8 cellular contexts compared by ENCODE assay signal in the genomic region with DNA sequence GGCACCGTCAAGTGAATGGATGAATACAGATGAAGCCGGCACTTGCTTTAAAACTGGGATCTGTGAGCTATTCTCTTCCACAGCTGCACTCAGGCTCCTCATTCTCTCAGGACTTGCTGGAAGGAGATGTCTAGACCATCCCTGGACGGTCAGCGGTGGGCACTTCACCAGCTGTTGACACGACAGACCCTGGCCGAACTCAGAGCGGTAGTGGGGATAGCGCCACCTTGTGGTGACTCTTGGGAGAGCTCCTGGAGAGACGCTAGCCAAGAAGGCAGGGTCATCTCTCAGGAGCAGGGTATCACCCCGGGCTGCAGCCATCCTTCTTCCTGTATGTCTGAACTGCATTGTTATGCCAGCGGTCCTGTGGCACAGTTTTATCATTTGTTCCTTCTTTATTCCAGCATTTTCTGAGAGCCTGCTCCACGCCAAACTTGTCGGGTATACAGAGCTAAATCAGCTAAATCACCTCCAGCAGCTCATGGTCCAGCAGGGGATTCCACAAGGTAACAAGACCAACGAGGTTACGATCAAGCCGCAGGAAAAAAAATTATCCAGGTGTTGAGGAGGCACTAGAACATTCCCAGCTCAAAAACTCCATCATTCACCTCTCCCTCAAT. TPM values are rescaled to one million over a fixed set of nuclear protein-coding genes. Genes with fewer than 3 reads are reported as not detected.
DNase-seq lines count a peak whose midpoint lies in the region; ATAC-seq and TF ChIP-seq lines count a peak whose summit lies in the region.

No MANE protein-coding gene starts in this region.

- no peak overlapping the region for H3K27ac ChIP-seq in CD8-positive, alpha-beta T cell (ENCODE audit: low read depth, low read length)
- no peak overlapping the region for H3K27ac ChIP-seq in HEK293 (ENCODE audit: extremely low read depth, low read depth, low read length)

- intact Hi-C loops in CD8-positive, alpha-beta T cell (cut with DNase I, micrococcal nuclease), result loop anchor here (1.0 to 5.0 kb wide), 5 partner anchors 13 to 86 kb away; a partner anchor contains a TSS
- intact Hi-C loops in activated naive CD4-positive, alpha-beta T cell treated with anti-CD3 and anti-CD28 coated beads for 36 hours (cut with micrococcal nuclease), result loop anchor here (1.0 to 2.0 kb wide), 2 partner anchors 52 to 135 kb away; partner anchors contain the start of gene DDX23
- intact Hi-C loops in Right ventricle myocardium inferior (cut with DNase I), result no loop called here

- no peak overlapping the region for H3K4me3 Mint-ChIP-seq in CD8-positive, alpha-beta T cell
- no peak overlapping the region for H3K4me3 Mint-ChIP-seq in activated naive CD4-positive, alpha-beta T cell treated with anti-CD3 and anti-CD28 coated beads for 36 hours

- no peaks in the 10 kb centered on the region for H3K4me1 ChIP-seq in CD8-positive, alpha-beta T cell (ENCODE audit: insufficient read depth, low read length)
- no peaks in the 10 kb centered on the region; the same call in 1 of the 2 replicates for H3K4me1 ChIP-seq in HEK293 (ENCODE audit: control insufficient read depth, insufficient read depth, low read length)

- H3K9me3 Mint-ChIP-seq in CD8-positive, alpha-beta T cell, result no peaks in the 10 kb centered on the region
- H3K9me3 Mint-ChIP-seq in activated naive CD4-positive, alpha-beta T cell treated with anti-CD3 and anti-CD28 coated beads for 36 hours, result no peaks in the 10 kb centered on the region

- H3K9me3 ChIP-seq in CD8-positive, alpha-beta T cell (ENCODE audit: low read length), result no peaks in the 10 kb centered on the region
- no peaks in the 10 kb centered on the region for H3K9me3 ChIP-seq in HEK293 (ENCODE audit: control insufficient read depth, insufficient read depth, low read depth, low read length)

- ATAC-seq in CD8-positive, alpha-beta T cell, result peak; percentile 84
- ATAC-seq in Right ventricle myocardium inferior, result peak; percentile 58
- ATAC-seq in GM21576 (IDR thresholded peaks at IDR 0.05; ENCODE audit: unreplicated experiment), result no peak
- no peak for ATAC-seq in GM21526 (IDR thresholded peaks at IDR 0.05; ENCODE audit: low FRiP score, unreplicated experiment)

- H3K27ac Mint-ChIP-seq in CD8-positive, alpha-beta T cell, result no peak overlapping the region
- H3K27ac Mint-ChIP-seq in activated naive CD4-positive, alpha-beta T cell treated with anti-CD3 and anti-CD28 coated beads for 36 hours, result no peak overlapping the region

- no peaks in the 10 kb centered on the region for H3K27me3 ChIP-seq in CD8-positive, alpha-beta T cell (ENCODE audit: insufficient read depth, low read length)

- no peak overlapping the region for H3K4me3 ChIP-seq in CD8-positive, alpha-beta T cell (ENCODE audit: low read depth, low read length)
- no peak overlapping the region for H3K4me3 ChIP-seq in HEK293 (ENCODE audit: low read depth, low read length)

- H3K27me3 Mint-ChIP-seq in CD8-positive, alpha-beta T cell (ENCODE audit: low read depth), result peaks cover 24% of the 10 kb centered on the region
- H3K27me3 Mint-ChIP-seq in activated naive CD4-positive, alpha-beta T cell treated with anti-CD3 and anti-CD28 coated beads for 36 hours (ENCODE audit: low read depth), result peaks cover 22% of the 10 kb centered on the region

- TF ChIP-seq CTCF in CD8-positive, alpha-beta T cell (IDR thresholded peaks at IDR 0.05), result peak; percentile 81
- peak; percentile 82 for TF ChIP-seq CTCF in HEK293 (tag by site-specific recombination; IDR thresholded peaks at IDR 0.05)

- peaks cover 5% of the 10 kb centered on the region for H3K4me1 Mint-ChIP-seq in CD8-positive, alpha-beta T cell (ENCODE audit: low read depth)
- no peaks in the 10 kb centered on the region for H3K4me1 Mint-ChIP-seq in activated naive CD4-positive, alpha-beta T cell treated with anti-CD3 and anti-CD28 coated beads for 36 hours (ENCODE audit: low read depth)

- POLR2A ChIA-PET in CD8-positive, alpha-beta T cell (lab: Charles Lee), result interaction anchor here (1.0 to 1.7 kb wide), 6 partner anchors 9 to 136 kb away, joined by 3 to 9 read pairs (median 4); partner anchors contain the start of genes DDX23, KMT2D and WNT1
- POLR2A ChIA-PET in HEK293 (lab: Yijun Ruan, JAX), result interaction anchor here (0.5 to 1.8 kb wide), 9 partner anchors 11 to 144 kb away, joined by 3 to 5 read pairs (median 4); partner anchors contain the start of genes ARF3, DDN, DDX23 and PRKAG1

- H3K36me3 ChIP-seq in CD8-positive, alpha-beta T cell (ENCODE audit: insufficient read depth, low read length), result no peaks in the 10 kb centered on the region
- H3K36me3 ChIP-seq in HEK293 (ENCODE audit: control insufficient read depth in 2 of 2, insufficient read depth in 1 of 2, low read length in 2 of 2), result no peaks in the 10 kb centered on the region

- DNase-seq in CD8-positive, alpha-beta T cell, result peak in 6 of 7 experiments; percentile 58 to 84 (median 72)
- DNase-seq in RPMI8226 (peak; percentile 77), Right ventricle myocardium inferior (ENCODE audit: missing footprints) (peak; percentile 82), retina (peak; percentile 80)
- peak; percentile 84 for DNase-seq in activated naive CD4-positive, alpha-beta T cell treated with anti-CD3 and anti-CD28 coated beads for 36 hours

- no peaks in the 10 kb centered on the region for H3K36me3 Mint-ChIP-seq in CD8-positive, alpha-beta T cell
- no peaks in the 10 kb centered on the region for H3K36me3 Mint-ChIP-seq in activated naive CD4-positive, alpha-beta T cell treated with anti-CD3 and anti-CD28 coated beads for 36 hours (ENCODE audit: low read depth)

- CTCF ChIA-PET in CD8-positive, alpha-beta T cell (lab: Charles Lee), result interaction anchor here (0.7 to 4.6 kb wide), 55 partner anchors 10 to 158 kb away, joined by 3 to 54 read pairs (median 5); partner anchors contain the start of genes ARF3, DDN, DDX23 and FKBP11
- CTCF ChIA-PET in HEK293 (lab: Yijun Ruan, JAX), result interaction anchor here (0.5 to 4.5 kb wide), 65 partner anchors 9 to 829 kb away, joined by 3 to 79 read pairs (median 5); partner anchors contain the start of genes ARF3, DDN, FKBP11 and WNT1
- CTCF ChIA-PET in activated naive CD4-positive, alpha-beta T cell treated with anti-CD3 and anti-CD28 coated beads for 36 hours (lab: Charles Lee), result interaction anchor here (0.6 to 13.9 kb wide), 58 partner anchors 10 to 196 kb away, joined by 3 to 223 read pairs (median 5); partner anchors contain the start of genes ARF3, DDN, DDX23 and DHH

TF ChIP-seq in HEK293, 187 proteins besides CTCF, POLR2A, EP300 and RAD21:
- TF ChIP-seq ZFP41 (tag by site-specific recombination; IDR thresholded peaks at IDR 0.05; ENCODE audit: borderline replicate concordance), result no peak
- TF ChIP-seq ZBTB17 (tag by site-specific recombination; IDR thresholded peaks at IDR 0.05), result peak; percentile 68
- no peak for TF ChIP-seq ZNF311 (tag by site-specific recombination; IDR thresholded peaks at IDR 0.05; ENCODE audit: borderline replicate concordance)
- TF ChIP-seq ZNF792 (tag by site-specific recombination; IDR thresholded peaks at IDR 0.05), result no peak
- peak; percentile 56; the same call in 1 of the 2 replicates for TF ChIP-seq ZBTB48 (tag by site-specific recombination; IDR thresholded peaks at IDR 0.05)
- peak; percentile 62; the same call in 1 of the 2 replicates for TF ChIP-seq BCL11B (tag by site-specific recombination; IDR thresholded peaks at IDR 0.05; ENCODE audit: low read depth)
- TF ChIP-seq ZNF654 (tag by site-specific recombination; IDR thresholded peaks at IDR 0.05; ENCODE audit: low read depth), result peak; percentile 38; the same call in 1 of the 2 replicates
- peak; percentile 51; the same call in 1 of the 2 replicates for TF ChIP-seq ZSCAN30 (tag by site-specific recombination; IDR thresholded peaks at IDR 0.05)

RNA-seq across cellular contexts. Expression of gene WNT1, which starts 10.0 kb away (rescaled TPM):
- 1 to 10 TPM; 5.6 to 5.9 TPM for total RNA-seq in CD8-positive, alpha-beta T cell
- total RNA-seq in activated naive CD4-positive, alpha-beta T cell treated with anti-CD3 and anti-CD28 coated beads for 36 hours, result not detected
- not detected for total RNA-seq in Right ventricle myocardium inferior

RNA-seq across cellular contexts. Expression of gene DDN, which starts 11.0 kb away (rescaled TPM):
- 1 to 10 TPM; 1.3 TPM for total RNA-seq in CD8-positive, alpha-beta T cell
- total RNA-seq in activated naive CD4-positive, alpha-beta T cell treated with anti-CD3 and anti-CD28 coated beads for 36 hours, result under 1 TPM; 0.20 to 0.21 TPM
- 0.49 TPM for total RNA-seq in Right ventricle myocardium inferior

RNA-seq across cellular contexts. Expression of gene WNT10B, which starts 16.6 kb away (rescaled TPM):
- 10 to 100 TPM; 11.2 to 13.1 TPM for total RNA-seq in CD8-positive, alpha-beta T cell
- total RNA-seq in activated naive CD4-positive, alpha-beta T cell treated with anti-CD3 and anti-CD28 coated beads for 36 hours, result not detected
- total RNA-seq in Right ventricle myocardium inferior, result 0.43 TPM

RNA-seq across cellular contexts. Expression of gene PRKAG1, which starts 30.4 kb away (rescaled TPM):
- total RNA-seq in CD8-positive, alpha-beta T cell, result 10 to 100 TPM; 30.2 to 34.3 TPM
- 10 to 100 TPM; 49.4 to 50.9 TPM for total RNA-seq in activated naive CD4-positive, alpha-beta T cell treated with anti-CD3 and anti-CD28 coated beads for 36 hours
- 93.8 TPM for total RNA-seq in Right ventricle myocardium inferior

RNA-seq across cellular contexts. Expression of gene ARF3, which starts 30.9 kb away (rescaled TPM):
- total RNA-seq in CD8-positive, alpha-beta T cell, result 10 to 100 TPM; 34.7 to 36.4 TPM
- total RNA-seq in activated naive CD4-positive, alpha-beta T cell treated with anti-CD3 and anti-CD28 coated beads for 36 hours, result 10 to 100 TPM; 84.4 to 87.3 TPM
- total RNA-seq in Right ventricle myocardium inferior, result 49.6 TPM

Comparison
In these comparisons a context has a peak if more than half of its experiments do, and no peak if none do; other contexts are left out.
1. ATAC-seq: peak in CD8-positive, alpha-beta T cell (single experiment) and Right ventricle myocardium inferior (single experiment); none in GM21576 (single experiment) and GM21526 (single experiment).
2. Peak in every context shown above with its lines, with median percentiles within 50 percentile points of each other: DNase-seq.